Comparison of ENCODE assay signal across 28 cellular contexts in the genomic region with DNA sequence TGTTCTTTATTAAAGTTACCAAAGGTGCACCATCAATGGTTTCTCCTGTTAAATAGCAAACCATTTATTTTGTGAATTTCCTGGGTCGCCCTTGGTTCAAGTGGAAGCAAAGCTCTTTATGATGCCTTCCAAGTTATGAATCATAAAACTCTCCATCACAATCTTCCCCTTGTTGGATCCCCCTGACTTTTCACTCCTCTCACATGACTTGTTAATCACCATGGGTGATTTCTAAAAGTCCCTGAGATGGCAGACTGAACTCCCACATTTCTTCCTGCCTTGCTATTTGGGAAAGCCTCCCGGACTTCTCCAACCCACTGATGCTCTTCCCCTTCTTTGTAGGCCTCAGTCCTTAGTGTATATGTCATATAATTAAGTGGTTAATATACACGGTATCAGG.
DNase-seq lines count a peak whose midpoint lies in the region; ATAC-seq, FAIRE-seq and TF ChIP-seq lines count a peak whose summit lies in the region.
"Had no signal": no experiment of that assay in that cellular context is flagged by ENCODE, and none has a peak within 500 bp of the region (broad histone marks: within the 10 kb centered on the region; RNA-seq: fewer than 3 reads in every experiment).

No MANE protein-coding gene starts in this region.

- H3K4me3 ChIP-seq in Panc1 (ENCODE audit: low read depth in 2 of 2, low read length in 2 of 2) (no peak overlapping the region), esophagus squamous epithelium (no peak overlapping the region), A673 (ENCODE audit: low read depth, low read length, poor library complexity, severe bottlenecking) (no peak overlapping the region)
- H3K4me3 ChIP-seq: HAP-1, ovary, smooth muscle cell had no signal

- peaks cover 82% of the 10 kb centered on the region for H3K4me1 Mint-ChIP-seq in CD14-positive monocyte

- intact Hi-C loops in CD14-positive monocyte (cut with micrococcal nuclease) = no loop called here
- intact Hi-C loops in Panc1 (cut with micrococcal nuclease; ENCODE audit: unreplicated experiment) = no loop called here
- intact Hi-C loops in esophagus squamous epithelium (cut with DNase I) = no loop called here
- intact Hi-C loops in A673 (cut with micrococcal nuclease; ENCODE audit: unreplicated experiment) = no loop called here

- no peaks in the 10 kb centered on the region for H3K36me3 ChIP-seq in Panc1 (ENCODE audit: control insufficient read depth, insufficient read depth, low read length)
- no peaks in the 10 kb centered on the region for H3K36me3 ChIP-seq in esophagus squamous epithelium
- H3K36me3 ChIP-seq in A673 (ENCODE audit: insufficient read depth, low read length, poor library complexity, severe bottlenecking) = no peaks in the 10 kb centered on the region
- H3K36me3 ChIP-seq: HAP-1, ovary had no signal

- DNase-seq in CD14-positive monocyte (ENCODE audit: low spot score) (no peak), Panc1 (ENCODE audit: low read depth, low spot score) (no peak), esophagus squamous epithelium (lab: John Stamatoyannopoulos, UW) (no peak), omental fat pad (ENCODE audit: low spot score) (no peak), A673 (ENCODE audit: low spot score) (no peak), urothelium cell line (ENCODE audit: low spot score) (no peak)
- no peak for DNase-seq in effector CD4-positive, alpha-beta T cell
- DNase-seq: activated CD8-positive, alpha-beta memory T cell treated with anti-CD3 and anti-CD28 coated beads, Interleukin-2, amount 10 ng/mL, durations not matched to agents 7 days and 5 days; activated gamma-delta T cell treated with Interleukin-2 at 50 U/mL for 16 hours; activated naive CD8-positive, alpha-beta T cell treated with anti-CD3 and anti-CD28 coated beads, Interleukin-2, amount 10 ng/mL, durations not matched to agents 7 days and 5 days; activated T-cell treated with anti-CD3 and anti-CD28 coated beads, Interleukin-2, amount 50 U/mL, for 4 hours; hippocampal formation; Kasumi-1; NCI-H1436; NCI-H2081 treated with DMSO at 0.1 percent for 48 hours; NCI-H345; NCI-H774; ovary; retina; RPMI8226; stimulated activated naive CD4-positive, alpha-beta T cell had no signal

- no TSS peak for BruUV-seq in Panc1 (replicated peaks; lab: Mats Ljungman, UMichigan)
- BruUV-seq in A673 (replicated peaks; lab: Mats Ljungman, UMichigan) = no TSS peak

- FAIRE-seq in urothelium cell line (lab: Jason Lieb, UNC) = no peak
- FAIRE-seq: A204.1, astrocyte had no signal

- H3K9me3 ChIP-seq in Panc1 (ENCODE audit: control insufficient read depth, insufficient read depth, low read depth, low read length) (no peaks in the 10 kb centered on the region), esophagus squamous epithelium (no peaks in the 10 kb centered on the region), A673 (ENCODE audit: low read depth, low read length, poor library complexity, severe bottlenecking) (no peaks in the 10 kb centered on the region)
- H3K9me3 ChIP-seq: HAP-1, ovary had no signal

- H3K27ac ChIP-seq in Panc1 (ENCODE audit: low read length) (0 out of 2 replicates have a peak overlapping the region, but pooled peaks have one; percentile 23), esophagus squamous epithelium (peak overlapping the region; percentile 11 to 79 (median 73)), A673 (ENCODE audit: low read depth, low read length, poor library complexity, severe bottlenecking) (no peak overlapping the region)
- H3K27ac ChIP-seq: ovary had no signal

- TF ChIP-seq CTCF in CD14-positive monocyte (IDR thresholded peaks at IDR 0.05) (no peak), Panc1 (IDR thresholded peaks at IDR 0.05) (no peak), esophagus squamous epithelium (IDR thresholded peaks at IDR 0.05) (no peak), omental fat pad (IDR thresholded peaks at IDR 0.05) (no peak), A673 (conservative IDR thresholded peaks at IDR 0.05; ENCODE audit: low read depth, low read length) (no peak)

- H3K4me3 Mint-ChIP-seq in CD14-positive monocyte = no peak overlapping the region
- H3K4me3 Mint-ChIP-seq: activated CD8-positive, alpha-beta memory T cell treated with anti-CD3 and anti-CD28 coated beads, Interleukin-2, amount 10 ng/mL, durations not matched to agents 7 days and 5 days; activated naive CD8-positive, alpha-beta T cell treated with anti-CD3 and anti-CD28 coated beads, Interleukin-2, amount 10 ng/mL, durations not matched to agents 7 days and 5 days; activated T-cell treated with anti-CD3 and anti-CD28 coated beads, Interleukin-2, amount 50 U/mL, for 4 hours; central memory CD8-positive, alpha-beta T cell; T-helper 1 cell treated with Interleukin-12 subunit alpha and Interleukin-12 subunit beta and Interleukin-4 antibody, amounts not matched to agents 30 μg/mL and 1 μg/mL, for 36 hours had no signal

- POLR2A ChIA-PET in Panc1 (lab: Charles Lee) = no interaction called here
- POLR2A ChIA-PET in A673 (lab: Charles Lee; ENCODE audit: low non-redundant PET) = no interaction called here

- no peaks in the 10 kb centered on the region for H3K27me3 ChIP-seq in Panc1 (ENCODE audit: control insufficient read depth, insufficient read depth, low read length)
- H3K27me3 ChIP-seq in esophagus squamous epithelium = no peaks in the 10 kb centered on the region
- no peaks in the 10 kb centered on the region for H3K27me3 ChIP-seq in A673 (replicated peaks; ENCODE audit: insufficient read depth, low read depth, low read length, poor library complexity)
- H3K27me3 ChIP-seq: ovary had no signal

- no peaks in the 10 kb centered on the region for H3K27me3 Mint-ChIP-seq in CD14-positive monocyte (ENCODE audit: low read depth in 3 of 3)
- H3K27me3 Mint-ChIP-seq: activated naive CD8-positive, alpha-beta T cell treated with anti-CD3 and anti-CD28 coated beads, Interleukin-2, amount 10 ng/mL, durations not matched to agents 7 days and 5 days; central memory CD8-positive, alpha-beta T cell had no signal

- H3K36me3 Mint-ChIP-seq in CD14-positive monocyte = peaks cover 7 to 12% of the 10 kb centered on the region in 2 donors

- ATAC-seq in Panc1 (no peak), omental fat pad (ENCODE audit: low FRiP score) (peak; percentile 7), HG02678 (IDR thresholded peaks at IDR 0.05; ENCODE audit: unreplicated experiment) (no peak)
- ATAC-seq: activated CD8-positive, alpha-beta memory T cell treated with anti-CD3 and anti-CD28 coated beads, Interleukin-2, amount 10 ng/mL, durations not matched to agents 7 days and 5 days; activated T-cell treated with anti-CD3 and anti-CD28 coated beads, Interleukin-2, amount 50 U/mL, for 4 hours had no signal

- H3K4me1 ChIP-seq in Panc1 (ENCODE audit: control insufficient read depth, insufficient read depth, low read length) (no peaks in the 10 kb centered on the region), esophagus squamous epithelium (peaks cover 47 to 87% (median 64%) of the 10 kb centered on the region in 3 donors), A673 (ENCODE audit: insufficient read depth, low read length, poor library complexity, severe bottlenecking) (peaks cover 45% of the 10 kb centered on the region)

- in situ Hi-C loops in Panc1 (cut with HindIII; ENCODE audit: low pct_unique_long_range_greater_than_20kb, low sequenced_read_pairs) = no loop called here

- TF ChIP-seq POLR2A in esophagus squamous epithelium (IDR thresholded peaks at IDR 0.05) = no peak

- 39 to 49% methylated on average over 3 of the region's 3 CpGs for WGBS in esophagus squamous epithelium, 2 donors

- peaks cover 0 to 3% (median 0%) of the 10 kb centered on the region in 7 donors for H3K9me3 Mint-ChIP-seq in CD14-positive monocyte
- H3K9me3 Mint-ChIP-seq: activated T-cell treated with anti-CD3 and anti-CD28 coated beads, Interleukin-2, amount 50 U/mL, for 4 hours; central memory CD8-positive, alpha-beta T cell; T-helper 1 cell treated with Interleukin-12 subunit alpha and Interleukin-12 subunit beta and Interleukin-4 antibody, amounts not matched to agents 30 μg/mL and 1 μg/mL, for 36 hours had no signal

- H3K27ac Mint-ChIP-seq in CD14-positive monocyte = peak overlapping the region; percentile 59 to 89 (median 77)
- H3K27ac Mint-ChIP-seq: activated CD8-positive, alpha-beta memory T cell treated with anti-CD3 and anti-CD28 coated beads, Interleukin-2, amount 10 ng/mL, durations not matched to agents 7 days and 5 days; activated naive CD8-positive, alpha-beta T cell treated with anti-CD3 and anti-CD28 coated beads, Interleukin-2, amount 10 ng/mL, durations not matched to agents 7 days and 5 days; T-helper 1 cell treated with Interleukin-12 subunit alpha and Interleukin-12 subunit beta and Interleukin-4 antibody, amounts not matched to agents 30 μg/mL and 1 μg/mL, for 36 hours had no signal

- CTCF ChIA-PET in Panc1 (lab: Charles Lee) (no interaction called here), A673 (lab: Charles Lee) (no interaction called here)
